Comparison of ENCODE assay signal across 12 cellular contexts in the genomic region with DNA sequence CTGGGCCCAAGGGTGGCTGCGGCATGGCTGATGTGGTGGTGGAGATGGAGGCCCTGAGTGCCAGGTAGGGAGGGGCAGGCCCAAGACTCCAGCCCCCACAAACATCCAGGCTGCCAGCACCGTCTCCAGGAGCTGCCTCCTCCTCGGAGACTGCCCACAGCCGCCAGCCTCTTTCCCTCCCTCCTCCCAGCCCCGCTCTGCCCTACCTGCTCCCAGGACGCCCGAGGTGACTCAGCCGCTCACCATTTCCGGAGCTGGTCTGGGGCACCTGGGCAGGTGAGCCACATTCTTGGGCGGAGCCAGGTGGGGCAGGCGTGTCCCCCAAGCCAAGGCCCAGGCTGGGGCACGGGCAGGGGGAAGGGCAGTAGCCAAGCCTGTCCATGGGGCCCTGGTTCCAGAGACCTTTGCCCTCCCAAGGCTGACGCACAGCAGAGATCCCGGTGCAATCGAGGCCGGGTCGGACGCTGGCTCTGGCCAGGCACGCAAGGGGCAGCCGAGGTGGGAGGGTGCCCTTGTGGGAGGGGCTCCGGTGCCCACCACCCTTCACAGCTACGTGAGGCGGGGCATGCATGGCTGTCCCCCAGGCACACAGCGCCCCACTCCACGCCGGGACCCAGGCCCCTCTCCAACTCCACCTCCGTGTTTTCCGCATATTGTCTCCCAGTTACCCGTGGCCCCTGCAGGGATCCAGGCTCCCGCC. TPM values are rescaled to one million over a fixed set of nuclear protein-coding genes. Genes with fewer than 3 reads are reported as not detected.
DNase-seq lines count a peak whose midpoint lies in the region; ATAC-seq and TF ChIP-seq lines count a peak whose summit lies in the region.
"Had no signal": no experiment of that assay in that cellular context is flagged by ENCODE, and none has a peak within 500 bp of the region (broad histone marks: within the 10 kb centered on the region; RNA-seq: fewer than 3 reads in every experiment).

No MANE protein-coding gene starts in this region.

- peak; percentile 99 for DNase-seq in SW480 (ENCODE audit: low spot score)
- peak; percentile 86 for DNase-seq in iPS-NIHi7 (ENCODE audit: extremely low spot score)
- no peak for DNase-seq in sciatic nerve (ENCODE audit: low spot score)
- DNase-seq in nephron progenitor cell: no peak
- DNase-seq in SJCRH30: no peak
- DNase-seq: activated T-cell treated with anti-CD3 and anti-CD28 coated beads, Interleukin-2, amount 50 U/mL, for 48 hours; CD4-positive, alpha-beta T cell had no signal

- ATAC-seq in sciatic nerve (peak; percentile 39), HG02763 (IDR thresholded peaks at IDR 0.05; ENCODE audit: unreplicated experiment) (no peak), HG03280 (IDR thresholded peaks at IDR 0.05; ENCODE audit: unreplicated experiment) (no peak)
- ATAC-seq: GM12878 had no signal

- H3K27ac ChIP-seq in SJCRH30: no peak overlapping the region

- H3K4me1 ChIP-seq in ES-I3 (ENCODE audit: insufficient read depth, low read length): peaks cover 14% of the 10 kb centered on the region; the same call in 1 of the 2 replicates
- no peaks in the 10 kb centered on the region for H3K4me1 ChIP-seq in SJCRH30

- H3K27ac Mint-ChIP-seq in nephron progenitor cell: no peak overlapping the region
- H3K27ac Mint-ChIP-seq: CD4-positive, alpha-beta T cell had no signal

- H3K36me3 ChIP-seq in ES-I3 (ENCODE audit: insufficient read depth, low read length) (no peaks in the 10 kb centered on the region), SJCRH30 (no peaks in the 10 kb centered on the region)

- TF ChIP-seq CTCF in nephron progenitor cell (IDR thresholded peaks at IDR 0.05): no peak

- intact Hi-C loops in sciatic nerve (cut with DNase I): no loop called here

- H3K36me3 Mint-ChIP-seq in nephron progenitor cell (ENCODE audit: low read depth): peaks cover 3% of the 10 kb centered on the region

- no peak overlapping the region for H3K4me3 ChIP-seq in SJCRH30
- H3K4me3 ChIP-seq: GM12878 had no signal

- H3K4me3 Mint-ChIP-seq in nephron progenitor cell: no peak overlapping the region
- H3K4me3 Mint-ChIP-seq: CD4-positive, alpha-beta T cell had no signal

- peak overlapping the region; percentile 43 for H3K9ac ChIP-seq in ES-I3 (ENCODE audit: low read depth, low read length)

- peaks cover 15% of the 10 kb centered on the region for H3K9me3 Mint-ChIP-seq in nephron progenitor cell
- H3K9me3 Mint-ChIP-seq: CD4-positive, alpha-beta T cell had no signal

- peaks cover 6% of the 10 kb centered on the region for H3K4me1 Mint-ChIP-seq in nephron progenitor cell

- H3K9me3 ChIP-seq in ES-I3 (ENCODE audit: control insufficient read depth, insufficient read depth, low read length) (peaks cover 3% of the 10 kb centered on the region; the same call in 1 of the 2 replicates), SJCRH30 (replicated peaks) (no peaks in the 10 kb centered on the region)

- no peaks in the 10 kb centered on the region for H3K27me3 ChIP-seq in SJCRH30

- H3K27me3 Mint-ChIP-seq in nephron progenitor cell (ENCODE audit: low read depth, poor library complexity): peaks cover 54% of the 10 kb centered on the region

RNA-seq across cellular contexts. Expression of a gene that starts 8.8 kb away (rescaled TPM):
- total RNA-seq in sciatic nerve: 42.8 TPM
- total RNA-seq in SJCRH30 (2014; rRNA removed; shearing (Covaris generic)): 0.04 TPM in 1 of 2 replicates, not detected in the other

RNA-seq across cellular contexts. Expression of a gene that starts 29.6 kb away (rescaled TPM):
- 18.3 TPM for total RNA-seq in sciatic nerve
- total RNA-seq in SJCRH30 (2014; rRNA removed; shearing (Covaris generic)): 6.4 and 8.6 TPM in 2 replicates

RNA-seq across cellular contexts. Expression of a gene that starts 37.3 kb away (rescaled TPM):
- total RNA-seq in sciatic nerve: 1.6 TPM
- total RNA-seq in SJCRH30 (2014; rRNA removed; shearing (Covaris generic)): not detected in 2 replicates
- total RNA-seq: CD4-positive, alpha-beta T cell; glomerular endothelial cell; GM12878 had no signal

Comparison
In these comparisons a context has a peak if more than half of its experiments do, and no peak if none do; other contexts are left out.
1. DNase-seq: peak in SW480 (single experiment) and iPS-NIHi7 (single experiment); none in sciatic nerve (single experiment), nephron progenitor cell (single experiment) and SJCRH30 (0 of 2).
2. RNA of a gene that starts 8.8 kb away (total RNA-seq): 42.8 TPM in sciatic nerve (single experiment); 0.04 TPM in SJCRH30; every median in the first group is over 10 times any median in the second.